In the genomic region with DNA sequence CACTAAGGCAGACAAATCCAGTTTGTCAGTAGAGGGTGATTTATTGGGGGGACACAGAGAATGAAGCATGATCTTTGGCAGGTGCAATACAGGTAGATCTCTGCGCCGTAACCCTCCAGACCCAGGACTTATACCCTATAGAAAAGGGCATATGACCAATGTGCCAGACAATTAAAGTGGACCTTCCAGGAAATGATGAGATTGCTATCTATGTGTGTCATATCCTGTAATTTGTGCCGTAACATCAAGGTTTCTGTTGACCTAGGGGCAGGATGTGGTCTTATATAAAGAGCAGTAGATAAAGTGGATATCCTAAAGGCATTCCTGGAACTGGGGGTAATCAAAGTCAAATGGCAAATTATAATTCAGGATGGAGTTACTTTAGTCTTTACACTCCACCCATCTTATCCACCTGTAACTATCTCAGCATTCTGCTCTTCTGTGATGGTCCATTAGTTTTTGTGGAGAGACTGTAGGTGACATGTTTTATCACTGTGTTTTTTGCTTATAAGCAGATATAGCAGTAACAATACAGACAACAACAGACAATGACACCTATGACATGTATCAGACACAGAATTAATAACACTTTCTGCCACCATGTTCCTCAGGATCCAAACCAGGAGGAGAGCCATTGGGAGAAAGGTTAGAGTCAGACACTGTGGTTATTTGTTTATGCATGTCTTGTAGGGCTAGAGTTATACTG, we compare ENCODE assay signal across 14 cellular contexts. TPM values are rescaled to one million over a fixed set of nuclear protein-coding genes. Genes with fewer than 3 reads are reported as not detected.
DNase-seq lines count a peak whose midpoint lies in the region; ATAC-seq, FAIRE-seq and TF ChIP-seq lines count a peak whose summit lies in the region.
"Had no signal": no experiment of that assay in that cellular context is flagged by ENCODE, and none has a peak within 500 bp of the region (broad histone marks: within the 10 kb centered on the region; RNA-seq: fewer than 3 reads in every experiment).

No MANE protein-coding gene starts in this region.

- intact Hi-C loops in activated CD4-positive, alpha-beta T cell treated with anti-CD3 and anti-CD28 coated beads for 36 hours (cut with DNase I, micrococcal nuclease), result no loop called here

- CTCF ChIA-PET in activated CD4-positive, alpha-beta T cell treated with anti-CD3 and anti-CD28 coated beads for 36 hours (lab: Charles Lee), result no interaction called here

- no peaks in the 10 kb centered on the region for H3K27me3 Mint-ChIP-seq in activated CD4-positive, alpha-beta T cell treated with anti-CD3 and anti-CD28 coated beads for 36 hours
- no peaks in the 10 kb centered on the region for H3K27me3 Mint-ChIP-seq in natural killer cell treated with Interleukin-12 subunit alpha and Interleukin-12 subunit beta and Interleukin-15 and Interleukin-18, amount 100 ng/mL, for 72 hours

- H3K27ac Mint-ChIP-seq in activated CD4-positive, alpha-beta T cell treated with anti-CD3 and anti-CD28 coated beads for 36 hours, result peak overlapping the region; percentile 34
- peak overlapping the region; percentile 1 to 52 for H3K27ac Mint-ChIP-seq in natural killer cell treated with Interleukin-12 subunit alpha and Interleukin-12 subunit beta and Interleukin-15 and Interleukin-18, amount 100 ng/mL, for 72 hours
- H3K27ac Mint-ChIP-seq: nephron progenitor cell had no signal

- FAIRE-seq in RCC 7860 (lab: Jason Lieb, UNC), result no peak

- no peak overlapping the region for H3K4me3 Mint-ChIP-seq in activated CD4-positive, alpha-beta T cell treated with anti-CD3 and anti-CD28 coated beads for 36 hours
- H3K4me3 Mint-ChIP-seq in natural killer cell treated with Interleukin-12 subunit alpha and Interleukin-12 subunit beta and Interleukin-15 and Interleukin-18, amount 100 ng/mL, for 72 hours, result peak overlapping the region; percentile 9
- H3K4me3 Mint-ChIP-seq: nephron progenitor cell had no signal

- H3K36me3 Mint-ChIP-seq in activated CD4-positive, alpha-beta T cell treated with anti-CD3 and anti-CD28 coated beads for 36 hours (ENCODE audit: low read depth), result no peaks in the 10 kb centered on the region
- no peaks in the 10 kb centered on the region for H3K36me3 Mint-ChIP-seq in natural killer cell treated with Interleukin-12 subunit alpha and Interleukin-12 subunit beta and Interleukin-15 and Interleukin-18, amount 100 ng/mL, for 72 hours

- ATAC-seq in activated CD4-positive, alpha-beta T cell treated with anti-CD3 and anti-CD28 coated beads for 36 hours, result peak; percentile 64
- peak; percentile 74 to 84 for ATAC-seq in natural killer cell treated with Interleukin-12 subunit alpha and Interleukin-12 subunit beta and Interleukin-15 and Interleukin-18, amount 100 ng/mL, for 72 hours
- ATAC-seq: HCT116, left colon, right lobe of liver had no signal

- POLR2A ChIA-PET in activated CD4-positive, alpha-beta T cell treated with anti-CD3 and anti-CD28 coated beads for 36 hours (lab: Charles Lee), result no interaction called here

- peaks cover 16% of the 10 kb centered on the region for H3K4me1 Mint-ChIP-seq in activated CD4-positive, alpha-beta T cell treated with anti-CD3 and anti-CD28 coated beads for 36 hours
- peaks cover 9 to 10% of the 10 kb centered on the region in 2 donors for H3K4me1 Mint-ChIP-seq in natural killer cell treated with Interleukin-12 subunit alpha and Interleukin-12 subunit beta and Interleukin-15 and Interleukin-18, amount 100 ng/mL, for 72 hours (ENCODE audit: low read depth in 2 of 2)
- H3K4me1 Mint-ChIP-seq: nephron progenitor cell had no signal

- no peak for DNase-seq in activated CD4-positive, alpha-beta T cell treated with anti-CD3 and anti-CD28 coated beads for 36 hours
- no peak for DNase-seq in activated CD4-positive, alpha-beta T cell treated with anti-CD3 and anti-CD28 coated beads for 1 hour
- DNase-seq in RCC 7860 (ENCODE audit: low spot score) (peak; percentile 35), brain microvascular endothelial cell (peak; percentile 54), NAMALWA (ENCODE audit: low spot score) (no peak), foreskin melanocyte (no peak), DMS 273 (lab: John Stamatoyannopoulos, UW; ENCODE audit: unreplicated experiment) (no peak)
- DNase-seq in natural killer cell treated with Interleukin-12 subunit alpha and Interleukin-12 subunit beta and Interleukin-15 and Interleukin-18, amount 100 ng/mL, for 72 hours (ENCODE audit: low spot score), result no peak
- DNase-seq: cortex of kidney, left colon, nephron progenitor cell, right lobe of liver had no signal

- H3K27ac ChIP-seq in brain microvascular endothelial cell, result no peak overlapping the region
- H3K27ac ChIP-seq: KMS-11, right lobe of liver had no signal

- no peaks in the 10 kb centered on the region for H3K36me3 ChIP-seq in brain microvascular endothelial cell (replicated peaks)
- H3K36me3 ChIP-seq: right lobe of liver had no signal

- in situ Hi-C loops in brain microvascular endothelial cell (cut with HindIII; ENCODE audit: low pct_ligation_motif_present, low sequenced_read_pairs), result no loop called here

- H3K4me3 ChIP-seq in brain microvascular endothelial cell (ENCODE audit: low read depth, low read length), result no peak overlapping the region
- H3K4me3 ChIP-seq: right lobe of liver had no signal

- no peaks in the 10 kb centered on the region for H3K27me3 ChIP-seq in brain microvascular endothelial cell (replicated peaks)
- H3K27me3 ChIP-seq: right lobe of liver had no signal

- TF ChIP-seq CTCF in brain microvascular endothelial cell (IDR thresholded peaks at IDR 0.05; ENCODE audit: low read depth, low read length, missing control alignments), result no peak

- H3K9me3 Mint-ChIP-seq in activated CD4-positive, alpha-beta T cell treated with anti-CD3 and anti-CD28 coated beads for 36 hours (ENCODE audit: low read depth), result no peaks in the 10 kb centered on the region
- no peaks in the 10 kb centered on the region for H3K9me3 Mint-ChIP-seq in natural killer cell treated with Interleukin-12 subunit alpha and Interleukin-12 subunit beta and Interleukin-15 and Interleukin-18, amount 100 ng/mL, for 72 hours

RNA-seq across cellular contexts. Expression of a gene that starts 43.1 kb away (rescaled TPM):
- total RNA-seq in activated CD4-positive, alpha-beta T cell treated with anti-CD3 and anti-CD28 coated beads for 36 hours, result 10 to 100 TPM; 12.6 TPM
- total RNA-seq in natural killer cell treated with Interleukin-12 subunit alpha and Interleukin-12 subunit beta and Interleukin-15 and Interleukin-18, amount 100 ng/mL, for 72 hours, result 10 to 100 TPM; 15.3 to 21.5 TPM

Comparison
In these comparisons a context has a peak if more than half of its experiments do, and no peak if none do; other contexts are left out.
1. DNase-seq: peak in RCC 7860 (single experiment) and brain microvascular endothelial cell (single experiment); none in activated CD4-positive, alpha-beta T cell treated with anti-CD3 and anti-CD28 coated beads for 36 hours (single experiment), activated CD4-positive, alpha-beta T cell treated with anti-CD3 and anti-CD28 coated beads for 1 hour (single experiment), natural killer cell treated with Interleukin-12 subunit alpha and Interleukin-12 subunit beta and Interleukin-15 and Interleukin-18, amount 100 ng/mL, for 72 hours (single experiment), NAMALWA (single experiment), foreskin melanocyte (single experiment) and DMS 273 (single experiment).